Comparison of ENCODE assay signal across 8 cellular contexts in the genomic region with DNA sequence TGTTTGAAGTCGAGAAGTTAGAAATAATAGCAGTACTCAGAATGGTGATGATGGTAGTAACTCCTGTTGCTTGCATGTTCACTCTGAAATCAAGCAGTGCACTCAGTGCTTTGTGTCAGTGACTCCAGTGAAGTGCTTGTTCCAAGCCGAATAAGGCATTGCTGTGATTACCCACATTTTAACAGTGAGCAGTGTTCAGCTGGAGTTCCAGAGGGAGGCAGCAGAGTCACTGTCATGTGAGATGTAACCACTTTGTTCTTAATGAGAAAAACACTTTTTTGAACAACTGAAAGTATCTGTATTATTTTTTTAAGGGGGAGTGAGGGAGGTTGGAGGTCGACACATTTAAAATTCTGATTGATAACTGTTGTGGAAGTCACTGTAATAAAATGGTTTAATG. TPM values are rescaled to one million over a fixed set of nuclear protein-coding genes. Genes with fewer than 3 reads are reported as not detected.
DNase-seq lines count a peak whose midpoint lies in the region; ATAC-seq and TF ChIP-seq lines count a peak whose summit lies in the region.
"Had no signal": no experiment of that assay in that cellular context is flagged by ENCODE, and none has a peak within 500 bp of the region (broad histone marks: within the 10 kb centered on the region; RNA-seq: fewer than 3 reads in every experiment).

No MANE protein-coding gene starts in this region.

- H3K9me3 ChIP-seq in MG63: no peaks in the 10 kb centered on the region

- no peaks in the 10 kb centered on the region for H3K9me3 Mint-ChIP-seq in osteocyte (ENCODE audit: unreplicated experiment)

- H3K4me3 ChIP-seq in GM12864 (ENCODE audit: low read depth, low read length) (no peak overlapping the region), MG63 (no peak overlapping the region), epithelial cell of proximal tubule (ENCODE audit: low read depth, low read length) (no peak overlapping the region)

- no peak for ATAC-seq in HG03442 (IDR thresholded peaks at IDR 0.05; ENCODE audit: unreplicated experiment)

- H3K27me3 ChIP-seq in MG63: no peaks in the 10 kb centered on the region

- peak; percentile 22 for TF ChIP-seq CTCF in GM12864 (IDR thresholded peaks at IDR 0.05; ENCODE audit: low read depth, low read length, missing control alignments)
- TF ChIP-seq CTCF in epithelial cell of proximal tubule (conservative IDR thresholded peaks at IDR 0.05; ENCODE audit: low read depth, low read length): peak; percentile 53
- TF ChIP-seq CTCF in osteocyte (IDR thresholded peaks at IDR 0.05): peak; percentile 51

- H3K27me3 Mint-ChIP-seq in osteocyte (ENCODE audit: unreplicated experiment): peaks cover 9% of the 10 kb centered on the region

- no peaks in the 10 kb centered on the region for H3K36me3 Mint-ChIP-seq in osteocyte (ENCODE audit: unreplicated experiment)

- H3K4me3 Mint-ChIP-seq in osteocyte (ENCODE audit: unreplicated experiment): no peak overlapping the region

- DNase-seq in GM12864 (ENCODE audit: low read depth): no peak
- peak; percentile 14 for DNase-seq in MG63
- peak; percentile 15 for DNase-seq in epithelial cell of proximal tubule (ENCODE audit: low read depth)
- no peak for DNase-seq in osteocyte (ENCODE audit: extremely low spot score, unreplicated experiment)
- no peak for DNase-seq in activated naive CD4-positive, alpha-beta T cell treated with anti-CD3 and anti-CD28 coated beads, Interleukin-2, amount 50 U/mL, for 16 hours
- no peak for DNase-seq in COLO668 (lab: John Stamatoyannopoulos, UW; ENCODE audit: unreplicated experiment)

- no peaks in the 10 kb centered on the region for H3K36me3 ChIP-seq in MG63

- H3K27ac Mint-ChIP-seq in osteocyte (ENCODE audit: unreplicated experiment): no peak overlapping the region

- peaks cover 2% of the 10 kb centered on the region for H3K4me1 Mint-ChIP-seq in osteocyte (ENCODE audit: unreplicated experiment)

RNA-seq across cellular contexts. Expression of a gene that starts 3.7 kb away (rescaled TPM):
- 1.3 TPM in 1 of 2 replicates, not detected in the other for total RNA-seq in MG63 (2014; rRNA removed; shearing (Covaris generic); ENCODE audit: low replicate concordance)
- total RNA-seq in epithelial cell of proximal tubule (not detected in 2 replicates), osteocyte (not detected in 2 replicates)
- total RNA-seq: M059J had no signal

Comparison
In these comparisons a context has a peak if more than half of its experiments do, and no peak if none do; other contexts are left out.
1. DNase-seq: peak in MG63 (single experiment) and epithelial cell of proximal tubule (single experiment); none in GM12864 (single experiment), osteocyte (single experiment), activated naive CD4-positive, alpha-beta T cell treated with anti-CD3 and anti-CD28 coated beads, Interleukin-2, amount 50 U/mL, for 16 hours (single experiment) and COLO668 (single experiment).
2. Peak in every context shown above with its lines, with median percentiles within 50 percentile points of each other: CTCF ChIP-seq.